14 cellular contexts compared by ENCODE assay signal in the genomic region with DNA sequence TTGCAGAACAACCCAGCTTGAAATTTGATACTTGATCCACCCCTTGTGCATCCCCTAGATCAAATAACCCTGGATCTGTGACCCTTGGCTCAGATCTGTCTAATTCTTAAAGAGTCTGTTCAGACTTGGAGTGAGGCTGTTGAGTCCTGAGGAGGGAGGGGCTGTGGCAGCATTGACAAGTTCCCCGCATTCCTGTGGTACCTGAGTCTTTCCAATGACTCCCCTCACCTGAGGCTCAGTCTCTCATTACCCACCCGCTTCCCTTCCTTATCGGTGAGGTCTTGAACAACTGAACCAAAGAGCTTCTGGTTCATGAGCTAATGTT. TPM values are rescaled to one million over a fixed set of nuclear protein-coding genes. Genes with fewer than 3 reads are reported as not detected.
DNase-seq lines count a peak whose midpoint lies in the region; ATAC-seq and TF ChIP-seq lines count a peak whose summit lies in the region.
"Had no signal": no experiment of that assay in that cellular context is flagged by ENCODE, and none has a peak within 500 bp of the region (broad histone marks: within the 10 kb centered on the region; RNA-seq: fewer than 3 reads in every experiment).

No MANE protein-coding gene starts in this region.

- H3K9me3 ChIP-seq in heart right ventricle = no peaks in the 10 kb centered on the region
- H3K9me3 ChIP-seq: gastroesophageal sphincter, left ventricle myocardium inferior had no signal

- POLR2A ChIA-PET in T-cell (lab: Charles Lee) = interaction anchor here (0.7 to 1.0 kb wide), 2 partner anchors 23 kb away, joined by 3 read pairs; no protein-coding TSS in a partner anchor

- H3K27ac ChIP-seq in heart right ventricle = no peak overlapping the region
- H3K27ac ChIP-seq: gastroesophageal sphincter, left ventricle myocardium inferior had no signal

- TF ChIP-seq CTCF in type B pancreatic cell (conservative IDR thresholded peaks at IDR 0.05) = no peak
- TF ChIP-seq CTCF in heart right ventricle (IDR thresholded peaks at IDR 0.05) = no peak

- H3K4me1 ChIP-seq in heart right ventricle = peaks cover 3 to 30% (median 16%) of the 10 kb centered on the region in 9 donors

- no peak overlapping the region for H3K4me3 ChIP-seq in heart right ventricle
- H3K4me3 ChIP-seq: gastroesophageal sphincter, left ventricle myocardium inferior had no signal

- H3K27me3 Mint-ChIP-seq in activated naive CD4-positive, alpha-beta T cell treated with anti-CD3 and anti-CD28 coated beads, Interleukin-2, amount 10 ng/mL, durations not matched to agents 7 days and 5 days = peaks cover 16% of the 10 kb centered on the region
- H3K27me3 Mint-ChIP-seq in T-cell = no peaks in the 10 kb centered on the region
- H3K27me3 Mint-ChIP-seq in type B pancreatic cell = peaks cover 4% of the 10 kb centered on the region

- WGBS in heart right ventricle, 2 donors = 92% methylated on average over 3 of the region's 3 CpGs

- H3K9me3 Mint-ChIP-seq in activated naive CD4-positive, alpha-beta T cell treated with anti-CD3 and anti-CD28 coated beads, Interleukin-2, amount 10 ng/mL, durations not matched to agents 7 days and 5 days = no peaks in the 10 kb centered on the region
- H3K9me3 Mint-ChIP-seq in T-cell (no peaks in the 10 kb centered on the region), type B pancreatic cell (no peaks in the 10 kb centered on the region)

- H3K4me1 Mint-ChIP-seq in activated naive CD4-positive, alpha-beta T cell treated with anti-CD3 and anti-CD28 coated beads, Interleukin-2, amount 10 ng/mL, durations not matched to agents 7 days and 5 days = peaks cover 77% of the 10 kb centered on the region
- peaks cover 72 to 78% (median 73%) of the 10 kb centered on the region in 3 donors for H3K4me1 Mint-ChIP-seq in T-cell
- peaks cover 21% of the 10 kb centered on the region for H3K4me1 Mint-ChIP-seq in type B pancreatic cell (ENCODE audit: unreplicated experiment)

- no peak for ATAC-seq in T-cell (replicated peaks in 1 of 4)
- ATAC-seq in heart right ventricle = no peak
- ATAC-seq: gastroesophageal sphincter had no signal

- H3K4me3 Mint-ChIP-seq in activated naive CD4-positive, alpha-beta T cell treated with anti-CD3 and anti-CD28 coated beads, Interleukin-2, amount 10 ng/mL, durations not matched to agents 7 days and 5 days = no peak overlapping the region
- H3K4me3 Mint-ChIP-seq in T-cell = no peak overlapping the region
- H3K4me3 Mint-ChIP-seq in type B pancreatic cell = no peak overlapping the region

- peak overlapping the region; percentile 93 for H3K27ac Mint-ChIP-seq in activated naive CD4-positive, alpha-beta T cell treated with anti-CD3 and anti-CD28 coated beads, Interleukin-2, amount 10 ng/mL, durations not matched to agents 7 days and 5 days
- peak overlapping the region; percentile 69 to 90 for H3K27ac Mint-ChIP-seq in T-cell
- peak overlapping the region; percentile 9 for H3K27ac Mint-ChIP-seq in type B pancreatic cell

- DNase-seq in activated naive CD4-positive, alpha-beta T cell treated with anti-CD3 and anti-CD28 coated beads, Interleukin-2, amount 10 ng/mL, durations not matched to agents 7 days and 5 days = no peak
- no peak for DNase-seq in activated naive CD4-positive, alpha-beta T cell treated with Interleukin-2 at 50 U/mL for 16 hours
- DNase-seq in T-cell (no peak), left kidney (ENCODE audit: low read depth, low spot score) (peak; percentile 87), type B pancreatic cell (ENCODE audit: extremely low spot score, unreplicated experiment) (no peak), GM19238 (ENCODE audit: insufficient read length, low spot score) (no peak), NCI-H187 treated with DMSO at 0.1 percent for 48 hours (lab: John Stamatoyannopoulos, UW) (no peak), heart right ventricle (no peak)
- DNase-seq: activated CD4-positive, alpha-beta T cell treated with anti-CD3 and anti-CD28 coated beads for 4 hours; amniotic stem cell; left ventricle myocardium inferior; NCI-H1105 treated with DMSO at 0.1 percent for 48 hours; NCI-H526 treated with DMSO at 0.1 percent for 48 hours had no signal

- peaks cover 2% of the 10 kb centered on the region for H3K36me3 Mint-ChIP-seq in activated naive CD4-positive, alpha-beta T cell treated with anti-CD3 and anti-CD28 coated beads, Interleukin-2, amount 10 ng/mL, durations not matched to agents 7 days and 5 days
- H3K36me3 Mint-ChIP-seq in T-cell (no peaks in the 10 kb centered on the region), type B pancreatic cell (no peaks in the 10 kb centered on the region)

- intact Hi-C loops in heart right ventricle (cut with DNase I) = loop anchor here in 9 of 10 donors (2.0 to 10.0 kb wide), 10 partner anchors 17 to 183 kb away; partner anchors contain the start of genes SLC48A1 (in 2 of the 9) and HDAC7 (in 1 of the 9)

- H3K27me3 ChIP-seq in heart right ventricle = no peaks in the 10 kb centered on the region
- H3K27me3 ChIP-seq: gastroesophageal sphincter had no signal

- CTCF ChIA-PET in activated naive CD4-positive, alpha-beta T cell treated with anti-CD3 and anti-CD28 coated beads, Interleukin-2, amount 10 ng/mL, durations not matched to agents 7 days and 5 days (lab: Charles Lee) = interaction anchor here (0.7 to 24.7 kb wide), 12 partner anchors 11 to 1093 kb away, joined by 3 to 716 read pairs (median 9); partner anchors contain the start of genes HDAC7 and SLC48A1
- CTCF ChIA-PET in T-cell (lab: Charles Lee) = interaction anchor here (0.6 to 5.5 kb wide), 23 partner anchors 8 to 141 kb away, joined by 3 to 53 read pairs (median 3); partner anchors contain the start of gene HDAC7 (in 1 of the 2)

- no peaks in the 10 kb centered on the region for H3K36me3 ChIP-seq in heart right ventricle
- H3K36me3 ChIP-seq: gastroesophageal sphincter, left ventricle myocardium inferior had no signal

RNA-seq across cellular contexts. Expression of gene HDAC7, which starts 16.1 kb away (rescaled TPM):
- total RNA-seq in T-cell = 100 to 1,000 TPM; 142 to 192 (median 165) TPM
- 71.5 and 76.1 TPM in 2 replicates for total RNA-seq in type B pancreatic cell (ENCODE audit: low replicate concordance)
- total RNA-seq in heart right ventricle = 10 to 100 TPM; 26.9 to 50.7 (median 38.5) TPM
- 10 to 100 TPM; 40.4 to 75.6 TPM for polyA plus RNA-seq in heart right ventricle

Comparison
In these comparisons a context has a peak if more than half of its experiments do, and no peak if none do; other contexts are left out.
1. H3K27ac Mint-ChIP-seq: peak in every context shown above with its lines; median percentile 93 in activated naive CD4-positive, alpha-beta T cell treated with anti-CD3 and anti-CD28 coated beads, Interleukin-2, amount 10 ng/mL, durations not matched to agents 7 days and 5 days; 80 in T-cell; 9 in type B pancreatic cell.